Comparison of ENCODE assay signal across 35 cellular contexts in genomic region chr1:46772571-46772970, GRCh38. TPM values are rescaled to one million over a fixed set of nuclear protein-coding genes. Genes with fewer than 3 reads are reported as not detected.
DNase-seq lines count a peak whose midpoint lies in the region; ATAC-seq, FAIRE-seq and TF ChIP-seq lines count a peak whose summit lies in the region.
"Had no signal": no experiment of that assay in that cellular context is flagged by ENCODE, and none has a peak within 500 bp of the region (broad histone marks: within the 10 kb centered on the region; RNA-seq: fewer than 3 reads in every experiment).

No MANE protein-coding gene starts in this region.

- no peak overlapping the region for H3K4me3 ChIP-seq in GM12878
- no peak overlapping the region for H3K4me3 ChIP-seq in osteoblast (ENCODE audit: insufficient read depth, low read length)
- H3K4me3 ChIP-seq: mucosa of descending colon, smooth muscle cell, tibial nerve had no signal

- BruUV-seq in GM12878 (replicated peaks; lab: Mats Ljungman, UMichigan) = no TSS peak

- H2AFZ ChIP-seq in GM12878 (ENCODE audit: control insufficient read depth, low read depth, low read length) (no peak overlapping the region), osteoblast (ENCODE audit: low read length) (no peak overlapping the region)

- no peak overlapping the region for H3K4me2 ChIP-seq in GM12878 (ENCODE audit: control insufficient read depth, insufficient read depth)
- H3K4me2 ChIP-seq in osteoblast (ENCODE audit: insufficient read depth, low read length) = no peak overlapping the region
- H3K4me2 ChIP-seq: SK-N-SH, smooth muscle cell had no signal

- H3K4me1 Mint-ChIP-seq in activated CD4-positive, alpha-beta T cell treated with anti-CD3 and anti-CD28 coated beads, Interleukin-2, amount 10 ng/mL, durations not matched to agents 24 days and 14 days = no peaks in the 10 kb centered on the region
- H3K4me1 Mint-ChIP-seq: CD4-positive, alpha-beta memory T cell; T-helper 17 cell had no signal

- RAD21 ChIA-PET in GM12878 (lab: Charles Lee; ENCODE audit: unreplicated experiment) = no interaction called here

- in situ Hi-C loops in GM12878 (cut with MboI) = no loop called here

- no peak overlapping the region for H3K9ac ChIP-seq in GM12878 (ENCODE audit: control insufficient read depth, insufficient read depth, low read length)
- H3K9ac ChIP-seq: SK-N-SH had no signal

- peaks cover 3% of the 10 kb centered on the region for H3K36me3 Mint-ChIP-seq in activated CD4-positive, alpha-beta T cell treated with anti-CD3 and anti-CD28 coated beads, Interleukin-2, amount 10 ng/mL, durations not matched to agents 24 days and 14 days (ENCODE audit: low read depth)
- H3K36me3 Mint-ChIP-seq: activated naive CD8-positive, alpha-beta T cell treated with anti-CD3 and anti-CD28 coated beads, Interleukin-2, amount 10 ng/mL, durations not matched to agents 7 days and 5 days had no signal

- H3K9me3 ChIP-seq in GM12878 (replicated peaks; ENCODE audit: control insufficient read depth, insufficient read depth, low read length) = peaks cover 6% of the 10 kb centered on the region; the same call in 1 of the 3 replicates
- H3K9me3 ChIP-seq in osteoblast (ENCODE audit: low read depth, low read length) = peaks cover 6% of the 10 kb centered on the region
- H3K9me3 ChIP-seq: SK-N-SH had no signal

- H3K79me2 ChIP-seq in GM12878 (ENCODE audit: control insufficient read depth, insufficient read depth, low read length) = no peaks in the 10 kb centered on the region
- no peaks in the 10 kb centered on the region for H3K79me2 ChIP-seq in osteoblast (ENCODE audit: insufficient read depth, low read length)

- DNase-seq in activated CD4-positive, alpha-beta T cell treated with anti-CD3 and anti-CD28 coated beads, Interleukin-2, amount 10 ng/mL, durations not matched to agents 24 days and 14 days = peak; percentile 54
- DNase-seq in activated CD4-positive, alpha-beta T cell treated with anti-CD3 and anti-CD28 coated beads, Interleukin-2, amount 50 U/mL, for 48 hours = no peak
- DNase-seq in NOMO-1 (lab: John Stamatoyannopoulos, UW; ENCODE audit: unreplicated experiment in 2 of 2) (peak; percentile 22 to 34), GM12878 (ENCODE audit: low read depth, low spot score) (no peak), sciatic nerve (ENCODE audit: low spot score) (no peak), osteoblast (ENCODE audit: insufficient read length, low spot score, missing footprints) (no peak)
- no peak for DNase-seq in stimulated activated CD4-positive, alpha-beta T cell treated with anti-CD3 and anti-CD28 coated beads, Interleukin-4, amount 100 ng/mL, for 4 hours
- DNase-seq: 8988T; activated CD4-positive, alpha-beta T cell treated with anti-CD3 and anti-CD28 coated beads for 1 hour; activated gamma-delta T cell; activated naive CD8-positive, alpha-beta T cell treated with anti-CD3 and anti-CD28 coated beads, Interleukin-2, amount 10 ng/mL, durations not matched to agents 7 days and 5 days; activated T-cell treated with anti-CD3 and anti-CD28 coated beads for 4 hours; CD4-positive, alpha-beta memory T cell; central memory CD4-positive, alpha-beta T cell; glutamatergic neuron; mucosa of descending colon; NCI-H1092; NCI-H1694 treated with DMSO at 0.1 percent for 48 hours; NCI-H524 treated with DMSO at 0.1 percent for 48 hours; NK-92 treated with Interleukin-12 subunit alpha and Interleukin-12 subunit beta, amount 100 ng/mL, for 24 hours; retina; SK-N-SH; stimulated activated CD4-positive, alpha-beta T cell treated with anti-CD3 and anti-CD28 coated beads, Interleukin-2, amount 100 ng/mL, for 24 hours; T-helper 17 cell had no signal

- 0% methylated on average over 1 of the region's 1 CpG for WGBS in GM12878 (ENCODE audit: insufficient coverage, insufficient replicate concordance, low lambda C conversion rate, missing lambda C conversion rate)

- TF ChIP-seq CTCF in GM12878 (IDR thresholded peaks at IDR 0.05 in 2 of 3, conservative IDR thresholded peaks at IDR 0.05 in 1 of 3; ENCODE audit: control insufficient read depth in 2 of 3, extremely low read depth in 1 of 3, insufficient read depth in 1 of 3, low read depth in 3 of 3, low read length in 3 of 3) (no peak), osteoblast (IDR thresholded peaks at IDR 0.05; ENCODE audit: extremely low read depth, low read depth, low read length) (no peak)

- no peak overlapping the region for H3K4me3 Mint-ChIP-seq in activated CD4-positive, alpha-beta T cell treated with anti-CD3 and anti-CD28 coated beads, Interleukin-2, amount 10 ng/mL, durations not matched to agents 24 days and 14 days
- H3K4me3 Mint-ChIP-seq: activated naive CD8-positive, alpha-beta T cell treated with anti-CD3 and anti-CD28 coated beads, Interleukin-2, amount 10 ng/mL, durations not matched to agents 7 days and 5 days; CD4-positive, alpha-beta memory T cell; dendritic cell treated with granulocyte-macrophage colony-stimulating factor and Interleukin-4, amounts not matched to agents 40 ng/mL and 50 ng/mL, for 4 days; natural killer cell treated with Interleukin-12 subunit alpha and Interleukin-12 subunit beta and Interleukin-15 and Interleukin-18, amount 100 ng/mL, for 72 hours; T-helper 17 cell had no signal

- H3K27ac ChIP-seq in GM12878 (ENCODE audit: control insufficient read depth, insufficient read depth) (no peak overlapping the region), osteoblast (ENCODE audit: low read depth, low read length) (no peak overlapping the region)
- H3K27ac ChIP-seq: tibial nerve had no signal

- no peak overlapping the region for H3K27ac Mint-ChIP-seq in activated CD4-positive, alpha-beta T cell treated with anti-CD3 and anti-CD28 coated beads, Interleukin-2, amount 10 ng/mL, durations not matched to agents 24 days and 14 days
- H3K27ac Mint-ChIP-seq: activated naive CD8-positive, alpha-beta T cell treated with anti-CD3 and anti-CD28 coated beads, Interleukin-2, amount 10 ng/mL, durations not matched to agents 7 days and 5 days; dendritic cell treated with granulocyte-macrophage colony-stimulating factor and Interleukin-4, amounts not matched to agents 40 ng/mL and 50 ng/mL, for 4 days; natural killer cell treated with Interleukin-12 subunit alpha and Interleukin-12 subunit beta and Interleukin-15 and Interleukin-18, amount 100 ng/mL, for 72 hours; T-helper 17 cell had no signal

- TF ChIP-seq EP300 in GM12878 (IDR thresholded peaks at IDR 0.05; ENCODE audit: borderline replicate concordance in 1 of 2, control insufficient read depth in 1 of 2, low read depth in 2 of 2, low read length in 2 of 2) = no peak

- FAIRE-seq in GM12878 (lab: Jason Lieb, UNC) = no peak
- FAIRE-seq: astrocyte, HTR-8/SVneo had no signal

- no peak for TF ChIP-seq RAD21 in GM12878 (IDR thresholded peaks at IDR 0.05; ENCODE audit: insufficient read depth, low read depth, low read length)

- H3K36me3 ChIP-seq in GM12878 (ENCODE audit: control insufficient read depth in 2 of 2, insufficient read depth in 2 of 2, low read length in 1 of 2) = no peaks in the 10 kb centered on the region
- no peaks in the 10 kb centered on the region for H3K36me3 ChIP-seq in osteoblast (ENCODE audit: insufficient read depth, low read length)
- H3K36me3 ChIP-seq: tibial nerve had no signal

- ATAC-seq in GM12878 (peak; percentile 67; the same call in 2 of the 3 replicates), sciatic nerve (peak; percentile 72), GM18868 (IDR thresholded peaks at IDR 0.05; ENCODE audit: unreplicated experiment) (no peak)
- ATAC-seq: mucosa of descending colon; natural killer cell treated with Interleukin-12 subunit alpha and Interleukin-12 subunit beta and Interleukin-15 and Interleukin-18, amount 100 ng/mL, for 72 hours; T-helper 17 cell had no signal

- peaks cover 16% of the 10 kb centered on the region for H3K9me3 Mint-ChIP-seq in activated CD4-positive, alpha-beta T cell treated with anti-CD3 and anti-CD28 coated beads, Interleukin-2, amount 10 ng/mL, durations not matched to agents 24 days and 14 days

- POLR2A ChIA-PET in GM12878 (lab: Charles Lee) = no interaction called here

- CTCF ChIA-PET in GM12878 (lab: Yijun Ruan, JAX) = no interaction called here

- no peaks in the 10 kb centered on the region for H3K27me3 Mint-ChIP-seq in activated CD4-positive, alpha-beta T cell treated with anti-CD3 and anti-CD28 coated beads, Interleukin-2, amount 10 ng/mL, durations not matched to agents 24 days and 14 days

- SMC1A ChIA-PET in GM12878 (lab: Charles Lee; ENCODE audit: uncharacterized antibody, unreplicated experiment) = no interaction called here

- intact Hi-C loops in activated CD4-positive, alpha-beta T cell treated with anti-CD3 and anti-CD28 coated beads, Interleukin-2, amount 10 ng/mL, durations not matched to agents 24 days and 14 days (cut with micrococcal nuclease) = no loop called here
- intact Hi-C loops in GM12878 (cut with micrococcal nuclease; ENCODE audit: unreplicated experiment) = no loop called here
- intact Hi-C loops in sciatic nerve (cut with DNase I) = no loop called here

- no peaks in the 10 kb centered on the region for H3K4me1 ChIP-seq in GM12878 (ENCODE audit: control insufficient read depth, insufficient read depth, low read length)
- no peaks in the 10 kb centered on the region for H3K4me1 ChIP-seq in osteoblast (ENCODE audit: insufficient read depth, low read length)
- H3K4me1 ChIP-seq: tibial nerve had no signal

- H3K27me3 ChIP-seq in GM12878 (replicated peaks in 1 of 2; ENCODE audit: control insufficient read depth in 2 of 2, insufficient read depth in 2 of 2, low read length in 1 of 2) (no peaks in the 10 kb centered on the region), osteoblast (ENCODE audit: insufficient read depth, low read length) (no peaks in the 10 kb centered on the region)
- H3K27me3 ChIP-seq: tibial nerve had no signal

- TF ChIP-seq POLR2A in GM12878 (IDR thresholded peaks at IDR 0.05; ENCODE audit: low read depth, low read length) = no peak

- H4K20me1 ChIP-seq in GM12878 (ENCODE audit: control insufficient read depth, insufficient read depth) (no peaks in the 10 kb centered on the region), osteoblast (ENCODE audit: insufficient read depth, low read length) (no peaks in the 10 kb centered on the region)

RNA-seq across cellular contexts. Expression of gene CYP4B1, which starts 26.3 kb away (rescaled TPM):
- not detected in 2 replicates for total RNA-seq in activated CD4-positive, alpha-beta T cell treated with anti-CD3 and anti-CD28 coated beads, Interleukin-2, amount 10 ng/mL, durations not matched to agents 24 days and 14 days
- not detected in 2 replicates for total RNA-seq in GM12878 (2013; cell fraction: nucleolus; rRNA removed)
- total RNA-seq in GM12878 (2014; rRNA removed) (not detected in 2 replicates), GM12878 (2014; rRNA removed; fragmentation: Illumina TruSeq; extraction: Trizol) (not detected in 2 replicates), GM12878 (2021) (0.38 TPM in 1 of 2 replicates, not detected in the other), sciatic nerve (20.9 TPM), osteoblast (not detected in 2 replicates)
- not detected for polyA plus RNA-seq in GM12878 (2011; ENCODE audit: low read depth)
- polyA plus RNA-seq in GM12878 (2011; rRNA removed) (not detected in 2 replicates), GM12878 (2014; fragmentation: Illumina TruSeq; extraction: Trizol) (not detected in 2 replicates), GM12878 (2014; fragmentation: Nextera tagmentation; extraction: Ambion mirVana) (not detected), GM12878 (2014; rRNA removed) (not detected in 2 replicates), GM12878 (2016; fragmentation: Nextera tagmentation; extraction: Ambion mirVana) (not detected)
- polyA plus RNA-seq in GM12878 (2011; cell fraction: cytosol; rRNA removed) = not detected in 2 replicates
- polyA plus RNA-seq in GM12878 (2011; cell fraction: nucleus; rRNA removed) = not detected in 2 replicates
- polyA plus RNA-seq in GM12878 (2012) = not detected in 2 replicates
- not detected in 2 replicates for polyA minus RNA-seq in GM12878 (2011; rRNA and poly(A)+ RNA removed)
- not detected in 2 replicates for polyA minus RNA-seq in GM12878 (2011; cell fraction: cytosol; rRNA and poly(A)+ RNA removed)
- not detected in 2 replicates for polyA minus RNA-seq in GM12878 (2011; cell fraction: nucleus; rRNA and poly(A)+ RNA removed)
- total RNA-seq: activated naive CD8-positive, alpha-beta T cell treated with anti-CD3 and anti-CD28 coated beads, Interleukin-2, amount 10 ng/mL, durations not matched to agents 7 days and 5 days; astrocyte; CD4-positive, alpha-beta memory T cell; H4; kidney epithelial cell; lung microvascular endothelial cell; natural killer cell treated with Interleukin-12 subunit alpha and Interleukin-12 subunit beta and Interleukin-15 and Interleukin-18, amount 100 ng/mL, for 72 hours; RPMI7951; smooth muscle cell had no signal
- polyA plus RNA-seq: SK-N-SH, smooth muscle cell had no signal

RNA-seq across cellular contexts. Expression of gene EFCAB14, which starts 53.7 kb away (rescaled TPM):
- total RNA-seq in activated CD4-positive, alpha-beta T cell treated with anti-CD3 and anti-CD28 coated beads, Interleukin-2, amount 10 ng/mL, durations not matched to agents 24 days and 14 days = 63.9 and 70.4 TPM in 2 replicates
- total RNA-seq in GM12878 (2013; cell fraction: nucleolus; rRNA removed) = 57.2 and 69.3 TPM in 2 replicates
- total RNA-seq in GM12878 (2014; rRNA removed) (44.8 and 54.1 TPM in 2 replicates), GM12878 (2014; rRNA removed; fragmentation: Illumina TruSeq; extraction: Trizol) (46.1 and 51.1 TPM in 2 replicates), GM12878 (2021) (42.3 and 46.3 TPM in 2 replicates), sciatic nerve (109 TPM), osteoblast (61.3 and 63.7 TPM in 2 replicates)
- polyA plus RNA-seq in GM12878 (2011; ENCODE audit: low read depth) = 28.0 TPM
- polyA plus RNA-seq in GM12878 (2011; rRNA removed) (66.0 and 78.8 TPM in 2 replicates), GM12878 (2014; fragmentation: Illumina TruSeq; extraction: Trizol) (58.2 and 67.5 TPM in 2 replicates), GM12878 (2014; fragmentation: Nextera tagmentation; extraction: Ambion mirVana) (10 to 100 TPM in 1 of 2 experiments, 1 to 10 TPM in 1; 7.8 to 12.7 TPM), GM12878 (2014; rRNA removed) (25.0 and 31.5 TPM in 2 replicates), GM12878 (2016; fragmentation: Nextera tagmentation; extraction: Ambion mirVana) (10 to 100 TPM; 36.8 to 40.9 TPM)
- polyA plus RNA-seq in GM12878 (2011; cell fraction: cytosol; rRNA removed) = 32.3 and 37.9 TPM in 2 replicates
- polyA plus RNA-seq in GM12878 (2011; cell fraction: nucleus; rRNA removed) = 45.5 and 58.7 TPM in 2 replicates
- polyA plus RNA-seq in GM12878 (2012) = 27.1 and 28.6 TPM in 2 replicates
- polyA minus RNA-seq in GM12878 (2011; rRNA and poly(A)+ RNA removed) = 55.6 and 62.6 TPM in 2 replicates
- 27.9 and 30.1 TPM in 2 replicates for polyA minus RNA-seq in GM12878 (2011; cell fraction: cytosol; rRNA and poly(A)+ RNA removed)
- polyA minus RNA-seq in GM12878 (2011; cell fraction: nucleus; rRNA and poly(A)+ RNA removed) = 23.5 and 32.1 TPM in 2 replicates

Comparison
In these comparisons a context has a peak if more than half of its experiments do, and no peak if none do; other contexts are left out.
1. DNase-seq: peak in activated CD4-positive, alpha-beta T cell treated with anti-CD3 and anti-CD28 coated beads, Interleukin-2, amount 10 ng/mL, durations not matched to agents 24 days and 14 days (single experiment) and NOMO-1 (2 of 2); none in activated CD4-positive, alpha-beta T cell treated with anti-CD3 and anti-CD28 coated beads, Interleukin-2, amount 50 U/mL, for 48 hours (0 of 2), GM12878 (single experiment), sciatic nerve (single experiment), stimulated activated CD4-positive, alpha-beta T cell treated with anti-CD3 and anti-CD28 coated beads, Interleukin-4, amount 100 ng/mL, for 4 hours (0 of 2) and osteoblast (single experiment).
2. RNA of gene CYP4B1, which starts 26.3 kb away (total RNA-seq): 20.9 TPM in sciatic nerve (single experiment); not detected in activated CD4-positive, alpha-beta T cell treated with anti-CD3 and anti-CD28 coated beads, Interleukin-2, amount 10 ng/mL, durations not matched to agents 24 days and 14 days, 0.38 TPM in GM12878 and not detected in osteoblast; every median in the first group is over 10 times any median in the second.